25 cellular contexts compared by ENCODE assay signal in genomic region chr4:59925290-59925689, GRCh38.
"Had no signal": no experiment of that assay in that cellular context is flagged by ENCODE, and none has a peak within 500 bp of the region (broad histone marks: within the 10 kb centered on the region; RNA-seq: fewer than 3 reads in every experiment).

No MANE protein-coding gene starts in this region.

- H3K4me3 ChIP-seq: K562, SJSA1 had no signal

- H3K4me2 ChIP-seq: KMS-11, SK-N-SH had no signal

- ATAC-seq: K562, Panc1, PC-3, Right ventricle myocardium inferior, T-cell had no signal

- H3K36me3 ChIP-seq: SJSA1 had no signal

- DNase-seq: Kasumi-1, MV-4-11, NCI-H1048, NCI-H1105, NCI-H1417, NCI-H1436 treated with DMSO at 0.1 percent for 48 hours, NCI-H1694 treated with DMSO at 0.1 percent for 48 hours, NCI-H2029, NCI-H2081 treated with DMSO at 0.1 percent for 48 hours, NCI-H2171, NCI-H226, NCI-H510A treated with DMSO at 0.1 percent for 48 hours, NCI-H526, NCI-H748 treated with DMSO at 0.1 percent for 48 hours, PC-3, SHP77 treated with DMSO at 0.1 percent for 48 hours, SK-N-SH, SW 1271, T-cell had no signal

- H3K9me3 ChIP-seq: SJSA1, SK-N-SH had no signal

- H3K4me1 ChIP-seq: SJSA1 had no signal

- H3K9me2 ChIP-seq: SK-N-SH had no signal

- H3K27ac ChIP-seq: HL-60, KMS-11, SJSA1 had no signal

- H3K27me3 ChIP-seq: SJSA1 had no signal
